ENCODE assay signal across 16 cellular contexts in the genomic region with DNA sequence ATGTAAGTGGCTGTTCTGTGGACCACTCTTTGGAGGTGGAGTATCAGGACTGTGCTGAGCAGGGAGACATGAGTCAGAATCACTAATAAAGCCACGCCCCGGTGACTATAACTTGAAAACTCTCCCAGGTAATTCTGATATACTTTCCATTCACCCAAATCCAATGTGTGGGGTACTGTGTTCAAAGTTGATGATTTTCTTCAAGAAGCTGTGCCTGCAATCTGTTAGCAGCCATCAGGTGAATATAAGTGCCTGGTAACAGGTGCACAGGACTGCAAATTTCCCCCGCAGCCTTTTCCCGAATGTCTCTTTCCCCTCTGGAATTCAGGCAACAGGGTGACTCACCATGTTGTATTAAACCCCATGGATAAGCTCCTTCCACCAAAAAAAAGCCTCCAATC. TPM values are rescaled to one million over a fixed set of nuclear protein-coding genes. Genes with fewer than 3 reads are reported as not detected.
DNase-seq lines count a peak whose midpoint lies in the region; ATAC-seq and TF ChIP-seq lines count a peak whose summit lies in the region.
"Had no signal": no experiment of that assay in that cellular context is flagged by ENCODE, and none has a peak within 500 bp of the region (broad histone marks: within the 10 kb centered on the region; RNA-seq: fewer than 3 reads in every experiment).

No MANE protein-coding gene starts in this region.

- intact Hi-C loops in esophagus squamous epithelium (cut with DNase I): no loop called here

- peaks cover 94% of the 10 kb centered on the region for H3K79me2 ChIP-seq in osteoblast (ENCODE audit: insufficient read depth, low read length)

- ATAC-seq in HG02678 (IDR thresholded peaks at IDR 0.05; ENCODE audit: unreplicated experiment) (no peak), HG02884 (IDR thresholded peaks at IDR 0.05; ENCODE audit: unreplicated experiment) (no peak)
- ATAC-seq: gastroesophageal sphincter had no signal

- H4K20me1 ChIP-seq in osteoblast (ENCODE audit: insufficient read depth, low read length): peaks cover 89% of the 10 kb centered on the region

- peak overlapping the region in 3 of 4 donors; percentile 41 to 51 (median 46) for H3K27ac ChIP-seq in esophagus squamous epithelium
- no peak overlapping the region for H3K27ac ChIP-seq in osteoblast (ENCODE audit: low read depth, low read length)
- H3K27ac ChIP-seq: adrenal gland, gastroesophageal sphincter had no signal

- H3K9me3 ChIP-seq in esophagus squamous epithelium (no peaks in the 10 kb centered on the region), osteoblast (ENCODE audit: low read depth, low read length) (no peaks in the 10 kb centered on the region)
- H3K9me3 ChIP-seq: adrenal gland, gastroesophageal sphincter had no signal

- H3K4me3 ChIP-seq in esophagus squamous epithelium (peak overlapping the region; percentile 6 to 36 (median 20)), retinal pigment epithelial cell (ENCODE audit: low read length) (peak overlapping the region; percentile 25), osteoblast (ENCODE audit: insufficient read depth, low read length) (no peak overlapping the region)
- H3K4me3 ChIP-seq: adrenal gland, gastroesophageal sphincter had no signal

- H3K4me1 ChIP-seq in esophagus squamous epithelium (peaks cover 12 to 54% (median 20%) of the 10 kb centered on the region in 3 donors), osteoblast (ENCODE audit: insufficient read depth, low read length) (no peaks in the 10 kb centered on the region)
- H3K4me1 ChIP-seq: adrenal gland, gastroesophageal sphincter had no signal

- no peak overlapping the region for H3K4me2 ChIP-seq in osteoblast (ENCODE audit: insufficient read depth, low read length)

- H2AFZ ChIP-seq in osteoblast (ENCODE audit: low read length): no peak overlapping the region

- H3K36me3 ChIP-seq in esophagus squamous epithelium (no peaks in the 10 kb centered on the region), osteoblast (ENCODE audit: insufficient read depth, low read length) (no peaks in the 10 kb centered on the region)
- H3K36me3 ChIP-seq: adrenal gland, gastroesophageal sphincter had no signal

- H3K27me3 ChIP-seq in esophagus squamous epithelium (no peaks in the 10 kb centered on the region), osteoblast (ENCODE audit: insufficient read depth, low read length) (no peaks in the 10 kb centered on the region)
- H3K27me3 ChIP-seq: adrenal gland, gastroesophageal sphincter had no signal

- TF ChIP-seq POLR2A in esophagus squamous epithelium (IDR thresholded peaks at IDR 0.05): no peak

- TF ChIP-seq CTCF in esophagus squamous epithelium (IDR thresholded peaks at IDR 0.05) (no peak), retinal pigment epithelial cell (conservative IDR thresholded peaks at IDR 0.05; ENCODE audit: low read depth, low read length) (no peak), osteoblast (IDR thresholded peaks at IDR 0.05; ENCODE audit: extremely low read depth, low read depth, low read length) (no peak)

- 42 to 47% methylated on average over 4 of the region's 4 CpGs for WGBS in esophagus squamous epithelium, 2 donors

- DNase-seq in ELF-1 (ENCODE audit: low read depth, low spot score): peak; percentile 42
- DNase-seq in NCI-H226: peak; percentile 51
- DNase-seq in esophagus squamous epithelium (lab: John Stamatoyannopoulos, UW): no peak
- peak; percentile 32 for DNase-seq in retinal pigment epithelial cell (ENCODE audit: low read depth)
- DNase-seq in osteoblast (ENCODE audit: insufficient read length, low spot score, missing footprints): no peak
- DNase-seq in anterior cingulate cortex (lab: John Stamatoyannopoulos, UW): no peak
- DNase-seq: activated CD4-positive, CD25-positive, alpha-beta regulatory T cell; activated CD8-positive, alpha-beta memory T cell treated with anti-CD3 and anti-CD28 coated beads, Interleukin-2, amount 50 U/mL, for 48 hours; CD4-positive, alpha-beta memory T cell; kidney glomerular epithelial cell; NCI-H1105; NCI-H2227 treated with DMSO at 0.1 percent for 48 hours had no signal

RNA-seq across cellular contexts. Expression of a gene that starts 17.0 kb away (rescaled TPM):
- total RNA-seq in esophagus squamous epithelium (10 to 100 TPM; 12.0 to 28.2 (median 21.1) TPM), osteoblast (61.0 and 66.6 TPM in 2 replicates)

Comparison
In these comparisons a context has a peak if more than half of its experiments do, and no peak if none do; other contexts are left out.
1. DNase-seq: peak in ELF-1 (single experiment), NCI-H226 (single experiment) and retinal pigment epithelial cell (single experiment); none in esophagus squamous epithelium (single experiment), osteoblast (single experiment) and anterior cingulate cortex (0 of 58).